In the genomic region with DNA sequence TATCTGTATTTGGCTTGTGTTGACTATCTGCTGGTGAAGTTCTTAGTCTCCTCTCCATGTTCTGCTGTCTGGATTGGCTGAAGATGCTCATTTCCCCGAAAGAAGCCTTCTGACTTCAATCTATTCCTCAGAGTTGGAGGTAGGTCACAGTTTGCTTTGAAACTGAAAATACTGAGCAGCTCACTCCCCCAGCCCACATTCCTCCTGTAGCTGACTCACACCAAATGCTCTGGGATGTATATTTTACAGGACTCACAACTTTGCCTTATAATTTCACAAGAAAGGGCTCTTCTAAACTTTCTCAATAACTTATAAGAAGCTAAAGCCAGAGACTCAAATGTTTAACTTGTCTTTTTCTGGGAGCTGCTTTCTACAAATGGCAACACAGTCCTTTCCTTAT, we compare ENCODE assay signal across 17 cellular contexts. TPM values are rescaled to one million over a fixed set of nuclear protein-coding genes. Genes with fewer than 3 reads are reported as not detected.
A peak's percentile ranks its signal among the peaks of the same experiment; 100 is the strongest.
DNase-seq lines count a peak whose midpoint lies in the region; FAIRE-seq and TF ChIP-seq lines count a peak whose summit lies in the region.
"Had no signal": no experiment of that assay in that cellular context is flagged by ENCODE, and none has a peak within 500 bp of the region (broad histone marks: within the 10 kb centered on the region; RNA-seq: fewer than 3 reads in every experiment).

No MANE protein-coding gene starts in this region.

- no peaks in the 10 kb centered on the region for H4K20me1 ChIP-seq in keratinocyte (ENCODE audit: control insufficient read depth, extremely low read depth, insufficient read depth, low read length)

- in situ Hi-C loops in G401 (cut with HindIII; ENCODE audit: low sequenced_read_pairs): no loop called here

- H3K36me3 Mint-ChIP-seq in HFFc6 (ENCODE audit: low read depth): peaks cover 25% of the 10 kb centered on the region

- H3K9me1 ChIP-seq in keratinocyte (ENCODE audit: control insufficient read depth, extremely low read depth, insufficient read depth, low read length): no peaks in the 10 kb centered on the region

- peaks cover 37% of the 10 kb centered on the region for H3K4me1 Mint-ChIP-seq in HFFc6 (ENCODE audit: low read depth)
- H3K4me1 Mint-ChIP-seq: neural crest cell had no signal

- peak overlapping the region; percentile 71 for H3K27ac Mint-ChIP-seq in HFFc6

- no peaks in the 10 kb centered on the region for H3K27me3 Mint-ChIP-seq in HFFc6 (ENCODE audit: insufficient read depth)

- no peaks in the 10 kb centered on the region for H3K36me3 ChIP-seq in keratinocyte (ENCODE audit: control insufficient read depth in 2 of 2, extremely low read depth in 1 of 2, insufficient read depth in 2 of 2, low read length in 2 of 2)

- H3K27me3 ChIP-seq in AG04450 (ENCODE audit: control insufficient read depth, insufficient read depth, low read length): no peaks in the 10 kb centered on the region
- no peaks in the 10 kb centered on the region for H3K27me3 ChIP-seq in keratinocyte (ENCODE audit: control insufficient read depth, extremely low read depth, insufficient read depth, low read length)
- H3K27me3 ChIP-seq: dorsolateral prefrontal cortex, right lobe of liver, upper lobe of left lung had no signal

- no peaks in the 10 kb centered on the region for H3K79me2 ChIP-seq in keratinocyte (ENCODE audit: control insufficient read depth, insufficient read depth, low read length)

- intact Hi-C loops in posterior cingulate gyrus (cut with DNase I): no loop called here

- H3K9ac ChIP-seq in keratinocyte (ENCODE audit: control insufficient read depth, extremely low read depth, insufficient read depth, low read length): no peak overlapping the region

- POLR2A ChIA-PET in AG04450 (lab: Yijun Ruan, JAX): interaction anchor here (0.7 kb wide), 1 partner anchor 94 kb away, joined by 3 read pairs; no protein-coding TSS in a partner anchor

- peak overlapping the region; percentile 32 for H3K27ac ChIP-seq in AG04450 (ENCODE audit: low read depth, low read length)
- no peak overlapping the region for H3K27ac ChIP-seq in keratinocyte (ENCODE audit: control insufficient read depth, insufficient read depth, low read length)
- H3K27ac ChIP-seq: dorsolateral prefrontal cortex, right lobe of liver, upper lobe of left lung had no signal

- TF ChIP-seq CTCF in AG04450 (IDR thresholded peaks at IDR 0.05; ENCODE audit: low read depth, low read length) (no peak), HFFc6 (IDR thresholded peaks at IDR 0.05) (no peak), keratinocyte (optimal IDR thresholded peaks at IDR 0.05 in 1 of 3, IDR thresholded peaks at IDR 0.05 in 1 of 3, conservative IDR thresholded peaks at IDR 0.05 in 1 of 3; ENCODE audit: extremely low read depth in 1 of 3, insufficient read depth in 2 of 3, low read length in 3 of 3) (no peak)

- CTCF ChIA-PET in AG04450 (lab: Charles Lee): interaction anchor here (0.5 to 1.8 kb wide), 2 partner anchors 16 to 29 kb away, joined by 3 to 18 read pairs; no protein-coding TSS in a partner anchor

- H3K9me3 Mint-ChIP-seq in HFFc6: no peaks in the 10 kb centered on the region
- H3K9me3 Mint-ChIP-seq: neural crest cell had no signal

- DNase-seq in AG04450 (ENCODE audit: low read depth, low spot score) (peak; percentile 66), HFFc6 (peak; percentile 27), astrocyte of the hippocampus (ENCODE audit: low read depth, low spot score) (peak; percentile 60), keratinocyte (ENCODE audit: low read depth, low spot score) (no peak), NCI-H345 (lab: John Stamatoyannopoulos, UW) (no peak), cerebellum (ENCODE audit: low spot score) (no peak), posterior cingulate gyrus (no peak), G401 (ENCODE audit: low spot score) (no peak)
- DNase-seq: activated CD4-positive, alpha-beta T cell treated with anti-CD3 and anti-CD28 coated beads for 4 hours; dorsolateral prefrontal cortex; NCI-H1048; right lobe of liver; SHP77 treated with DMSO at 0.1 percent for 48 hours; T-helper 2 cell; upper lobe of left lung had no signal

- peak overlapping the region; percentile 32; the same call in 1 of the 2 replicates for H3K4me3 Mint-ChIP-seq in HFFc6
- H3K4me3 Mint-ChIP-seq: neural crest cell had no signal

- no peaks in the 10 kb centered on the region for H3K4me1 ChIP-seq in keratinocyte (ENCODE audit: control insufficient read depth, extremely low read depth, insufficient read depth, low read length)
- H3K4me1 ChIP-seq: right lobe of liver, upper lobe of left lung had no signal

- H3K9me3 ChIP-seq in AG04450 (ENCODE audit: control insufficient read depth, insufficient read depth, low read length) (no peaks in the 10 kb centered on the region), keratinocyte (ENCODE audit: control insufficient read depth, low read depth, low read length) (no peaks in the 10 kb centered on the region)
- H3K9me3 ChIP-seq: right lobe of liver, upper lobe of left lung had no signal

- no peak overlapping the region for H3K4me2 ChIP-seq in keratinocyte (ENCODE audit: control insufficient read depth, extremely low read depth, insufficient read depth, low read depth, low read length)

- no peak overlapping the region for H2AFZ ChIP-seq in keratinocyte (ENCODE audit: control insufficient read depth, low read length)

- H3K4me3 ChIP-seq in AG04450 (ENCODE audit: low read depth, low read length) (no peak overlapping the region), keratinocyte (ENCODE audit: control insufficient read depth in 2 of 3, extremely low read depth in 1 of 3, insufficient read depth in 2 of 3, low read depth in 1 of 3, low read length in 3 of 3) (no peak overlapping the region)
- H3K4me3 ChIP-seq: dorsolateral prefrontal cortex, lung, right lobe of liver, upper lobe of left lung had no signal

- dilution Hi-C loops in keratinocyte (cut with MboI; ENCODE audit: extremely low pct_ligation_motif_present, low sequenced_read_pairs): no loop called here

- FAIRE-seq in keratinocyte (lab: Jason Lieb, UNC): peak; percentile 46

RNA-seq across cellular contexts. Expression of a gene that starts 36.3 kb away (rescaled TPM):
- polyA plus RNA-seq in AG04450 (2011; rRNA removed) (15.8 and 19.1 TPM in 2 replicates), keratinocyte (9.2 to 17.9 TPM (median 10.4 TPM) in 3 replicates)
- polyA minus RNA-seq in AG04450 (2011; rRNA and poly(A)+ RNA removed): 12.2 and 15.7 TPM in 2 replicates
- 10 to 100 TPM; 19.6 to 23.2 (median 21.3) TPM for total RNA-seq in HFFc6 (2021; fragmentation: NEBNext Ultra II Directional; extraction: Animal tissue kit (Norgen Biotek cat#: 25700))
- 47.4 TPM for polyA plus RNA-seq in keratinocyte (2011; ENCODE audit: low read depth)
- polyA plus RNA-seq in keratinocyte (2011; cell fraction: cytosol; rRNA removed): 7.7 and 14.2 TPM in 2 replicates
- polyA plus RNA-seq in keratinocyte (2011; cell fraction: nucleus; rRNA removed): 8.1 and 11.1 TPM in 2 replicates
- 13.7 and 17.0 TPM in 2 replicates for polyA plus RNA-seq in keratinocyte (2012; ENCODE audit: low replicate concordance)
- 4.6 to 17.4 TPM (median 11.3 TPM) in 3 replicates for polyA minus RNA-seq in keratinocyte
- polyA minus RNA-seq in keratinocyte (2011; cell fraction: cytosol; rRNA and poly(A)+ RNA removed): 7.7 TPM
- polyA minus RNA-seq in keratinocyte (2011; cell fraction: nucleus; rRNA and poly(A)+ RNA removed): 3.1 and 7.8 TPM in 2 replicates
- 49.3 TPM for total RNA-seq in cerebellum
- 29.7 and 39.5 TPM in 2 replicates for total RNA-seq in G401 (2014; rRNA removed; shearing (Covaris generic))

RNA-seq across cellular contexts. Expression of a gene that starts 39.0 kb away (rescaled TPM):
- polyA plus RNA-seq in AG04450 (2011; rRNA removed) (6.8 and 7.7 TPM in 2 replicates), keratinocyte (7.4 to 11.3 TPM (median 8.0 TPM) in 3 replicates)
- polyA minus RNA-seq in AG04450 (2011; rRNA and poly(A)+ RNA removed): 5.5 and 8.9 TPM in 2 replicates
- 10 to 100 TPM in 5 of 6 experiments, 1 to 10 TPM in 1; 9.7 to 11.7 (median 10.6) TPM for total RNA-seq in HFFc6 (2021; fragmentation: NEBNext Ultra II Directional; extraction: Animal tissue kit (Norgen Biotek cat#: 25700))
- 14.5 TPM for polyA plus RNA-seq in keratinocyte (2011; ENCODE audit: low read depth)
- polyA plus RNA-seq in keratinocyte (2011; cell fraction: cytosol; rRNA removed): 6.3 and 11.7 TPM in 2 replicates
- 7.9 and 9.5 TPM in 2 replicates for polyA plus RNA-seq in keratinocyte (2011; cell fraction: nucleus; rRNA removed)
- polyA plus RNA-seq in keratinocyte (2012; ENCODE audit: low replicate concordance): 8.8 and 9.1 TPM in 2 replicates
- polyA minus RNA-seq in keratinocyte: 2.9 to 18.2 TPM (median 10.1 TPM) in 3 replicates
- 9.0 TPM for polyA minus RNA-seq in keratinocyte (2011; cell fraction: cytosol; rRNA and poly(A)+ RNA removed)
- 5.8 and 12.8 TPM in 2 replicates for polyA minus RNA-seq in keratinocyte (2011; cell fraction: nucleus; rRNA and poly(A)+ RNA removed)
- total RNA-seq in cerebellum: 15.1 TPM
- total RNA-seq in G401 (2014; rRNA removed; shearing (Covaris generic)): 5.7 and 11.7 TPM in 2 replicates

Comparison
In these comparisons a context has a peak if more than half of its experiments do, and no peak if none do; other contexts are left out.
1. DNase-seq: peak in AG04450 (single experiment), HFFc6 (single experiment) and astrocyte of the hippocampus (single experiment); none in keratinocyte (single experiment), NCI-H345 (single experiment), cerebellum (single experiment), posterior cingulate gyrus (0 of 10) and G401 (single experiment).